1 cellular context compared by ENCODE assay signal in the genomic region with DNA sequence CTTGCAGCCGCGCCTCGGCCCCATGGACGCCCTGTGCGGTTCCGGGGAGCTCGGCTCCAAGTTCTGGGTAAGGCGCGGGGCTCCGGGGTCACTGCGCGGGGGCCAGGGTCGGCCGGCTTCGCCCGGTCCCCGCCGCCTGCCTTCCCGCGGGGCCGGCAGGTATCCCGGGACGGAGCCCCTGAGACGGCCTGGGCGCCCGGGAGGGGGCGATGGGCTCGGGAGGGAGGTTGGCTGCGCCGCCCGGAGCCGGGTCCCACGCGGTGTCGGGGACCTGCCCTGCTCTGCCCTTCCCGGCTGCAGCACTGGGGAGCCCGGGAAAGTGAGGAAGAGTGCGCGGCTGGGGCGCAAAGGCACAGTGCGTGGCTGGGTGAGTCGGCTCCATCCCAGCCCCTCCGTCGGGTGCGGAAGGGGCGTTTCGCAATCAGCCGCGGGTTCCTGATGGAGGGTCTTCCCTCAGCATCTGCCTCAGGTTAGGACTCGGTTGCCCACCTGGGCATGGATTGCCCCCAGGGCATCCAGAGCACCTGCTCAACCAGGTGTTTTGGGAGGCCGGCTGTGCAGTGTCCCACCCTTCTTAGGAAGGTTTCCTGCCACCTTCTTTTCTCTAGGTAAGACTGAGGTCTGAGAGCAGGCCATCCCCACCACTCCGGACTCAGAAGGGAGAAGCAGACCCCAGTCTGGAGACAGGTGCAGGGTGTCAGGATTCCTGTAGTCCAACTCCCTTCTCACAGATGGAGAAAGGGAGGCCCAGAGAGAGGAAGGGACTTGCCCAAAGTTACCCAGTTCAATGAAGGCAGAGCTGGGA.
TF ChIP-seq lines count a peak whose summit lies in the region.

No MANE protein-coding gene starts in this region.

TF ChIP-seq in HepG2, 621 proteins besides CTCF, POLR2A, EP300 and RAD21 (continued from another document and continues in another):
- TF ChIP-seq, protein P1, sequence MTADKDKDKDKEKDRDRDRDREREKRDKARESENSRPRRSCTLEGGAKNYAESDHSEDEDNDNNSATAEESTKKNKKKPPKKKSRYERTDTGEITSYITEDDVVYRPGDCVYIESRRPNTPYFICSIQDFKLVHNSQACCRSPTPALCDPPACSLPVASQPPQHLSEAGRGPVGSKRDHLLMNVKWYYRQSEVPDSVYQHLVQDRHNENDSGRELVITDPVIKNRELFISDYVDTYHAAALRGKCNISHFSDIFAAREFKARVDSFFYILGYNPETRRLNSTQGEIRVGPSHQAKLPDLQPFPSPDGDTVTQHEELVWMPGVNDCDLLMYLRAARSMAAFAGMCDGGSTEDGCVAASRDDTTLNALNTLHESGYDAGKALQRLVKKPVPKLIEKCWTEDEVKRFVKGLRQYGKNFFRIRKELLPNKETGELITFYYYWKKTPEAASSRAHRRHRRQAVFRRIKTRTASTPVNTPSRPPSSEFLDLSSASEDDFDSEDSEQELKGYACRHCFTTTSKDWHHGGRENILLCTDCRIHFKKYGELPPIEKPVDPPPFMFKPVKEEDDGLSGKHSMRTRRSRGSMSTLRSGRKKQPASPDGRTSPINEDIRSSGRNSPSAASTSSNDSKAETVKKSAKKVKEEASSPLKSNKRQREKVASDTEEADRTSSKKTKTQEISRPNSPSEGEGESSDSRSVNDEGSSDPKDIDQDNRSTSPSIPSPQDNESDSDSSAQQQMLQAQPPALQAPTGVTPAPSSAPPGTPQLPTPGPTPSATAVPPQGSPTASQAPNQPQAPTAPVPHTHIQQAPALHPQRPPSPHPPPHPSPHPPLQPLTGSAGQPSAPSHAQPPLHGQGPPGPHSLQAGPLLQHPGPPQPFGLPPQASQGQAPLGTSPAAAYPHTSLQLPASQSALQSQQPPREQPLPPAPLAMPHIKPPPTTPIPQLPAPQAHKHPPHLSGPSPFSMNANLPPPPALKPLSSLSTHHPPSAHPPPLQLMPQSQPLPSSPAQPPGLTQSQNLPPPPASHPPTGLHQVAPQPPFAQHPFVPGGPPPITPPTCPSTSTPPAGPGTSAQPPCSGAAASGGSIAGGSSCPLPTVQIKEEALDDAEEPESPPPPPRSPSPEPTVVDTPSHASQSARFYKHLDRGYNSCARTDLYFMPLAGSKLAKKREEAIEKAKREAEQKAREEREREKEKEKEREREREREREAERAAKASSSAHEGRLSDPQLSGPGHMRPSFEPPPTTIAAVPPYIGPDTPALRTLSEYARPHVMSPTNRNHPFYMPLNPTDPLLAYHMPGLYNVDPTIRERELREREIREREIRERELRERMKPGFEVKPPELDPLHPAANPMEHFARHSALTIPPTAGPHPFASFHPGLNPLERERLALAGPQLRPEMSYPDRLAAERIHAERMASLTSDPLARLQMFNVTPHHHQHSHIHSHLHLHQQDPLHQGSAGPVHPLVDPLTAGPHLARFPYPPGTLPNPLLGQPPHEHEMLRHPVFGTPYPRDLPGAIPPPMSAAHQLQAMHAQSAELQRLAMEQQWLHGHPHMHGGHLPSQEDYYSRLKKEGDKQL (CRISPR knock-in tag; IDR thresholded peaks at IDR 0.05; ENCODE audit: low read depth) = 0 out of 2 replicates have a peak, but pooled peaks have one; percentile 9
- TF ChIP-seq RBFOX2 (IDR thresholded peaks at IDR 0.05; ENCODE audit: low read depth, low read length) (peak; percentile 89), ZFP36L1 (CRISPR knock-in tag; IDR thresholded peaks at IDR 0.05) (0 out of 2 replicates have a peak, but pooled peaks have one; percentile 51), SNRNP70 (IDR thresholded peaks at IDR 0.05; ENCODE audit: low read depth, low read length) (no peak), POLR2G (IDR thresholded peaks at IDR 0.05; ENCODE audit: low read depth, low read length) (0 out of 2 replicates have a peak, but pooled peaks have one; percentile 3), ATF5 (CRISPR knock-in tag; IDR thresholded peaks at IDR 0.05; ENCODE audit: low read depth) (no peak), ZNF235 (CRISPR knock-in tag; IDR thresholded peaks at IDR 0.05; ENCODE audit: borderline replicate concordance) (no peak), ZNF607 (CRISPR knock-in tag; IDR thresholded peaks at IDR 0.05; ENCODE audit: borderline replicate concordance) (no peak), HNRNPL (IDR thresholded peaks at IDR 0.05; ENCODE audit: low read depth, low read length) (peak; percentile 36; the same call in 1 of the 2 replicates), PHF20 (CRISPR knock-in tag; IDR thresholded peaks at IDR 0.05) (no peak), KAT8 (CRISPR knock-in tag; IDR thresholded peaks at IDR 0.05) (no peak), ZNF34 (CRISPR knock-in tag; IDR thresholded peaks at IDR 0.05; ENCODE audit: borderline replicate concordance) (peak; percentile 90; the same call in 1 of the 2 replicates), HES4 (CRISPR knock-in tag; IDR thresholded peaks at IDR 0.05; ENCODE audit: borderline replicate concordance) (0 out of 2 replicates have a peak, but pooled peaks have one; percentile 9), MTA3 (CRISPR knock-in tag; IDR thresholded peaks at IDR 0.05) (no peak), TFAP4 (IDR thresholded peaks at IDR 0.05; ENCODE audit: borderline replicate concordance, low read depth) (peak; percentile 6; the same call in 1 of the 2 replicates), GABPB1 (CRISPR knock-in tag; IDR thresholded peaks at IDR 0.05) (peak; percentile 43; the same call in 1 of the 2 replicates), ZNF430 (CRISPR knock-in tag; IDR thresholded peaks at IDR 0.05) (peak; percentile 26; the same call in 1 of the 2 replicates), AKAP8 (CRISPR knock-in tag; IDR thresholded peaks at IDR 0.05) (peak; percentile 48; the same call in 1 of the 2 replicates), ZNF737 (CRISPR knock-in tag; IDR thresholded peaks at IDR 0.05; ENCODE audit: borderline replicate concordance) (no peak), POGK (CRISPR knock-in tag; conservative IDR thresholded peaks at IDR 0.05) (no peak), PCBP1 (IDR thresholded peaks at IDR 0.05; ENCODE audit: borderline replicate concordance, low read depth, low read length) (peak; percentile 88; the same call in 1 of the 2 replicates), ZNF326 (CRISPR knock-in tag; IDR thresholded peaks at IDR 0.05; ENCODE audit: borderline replicate concordance) (no peak)
- TF ChIP-seq, protein P2, sequence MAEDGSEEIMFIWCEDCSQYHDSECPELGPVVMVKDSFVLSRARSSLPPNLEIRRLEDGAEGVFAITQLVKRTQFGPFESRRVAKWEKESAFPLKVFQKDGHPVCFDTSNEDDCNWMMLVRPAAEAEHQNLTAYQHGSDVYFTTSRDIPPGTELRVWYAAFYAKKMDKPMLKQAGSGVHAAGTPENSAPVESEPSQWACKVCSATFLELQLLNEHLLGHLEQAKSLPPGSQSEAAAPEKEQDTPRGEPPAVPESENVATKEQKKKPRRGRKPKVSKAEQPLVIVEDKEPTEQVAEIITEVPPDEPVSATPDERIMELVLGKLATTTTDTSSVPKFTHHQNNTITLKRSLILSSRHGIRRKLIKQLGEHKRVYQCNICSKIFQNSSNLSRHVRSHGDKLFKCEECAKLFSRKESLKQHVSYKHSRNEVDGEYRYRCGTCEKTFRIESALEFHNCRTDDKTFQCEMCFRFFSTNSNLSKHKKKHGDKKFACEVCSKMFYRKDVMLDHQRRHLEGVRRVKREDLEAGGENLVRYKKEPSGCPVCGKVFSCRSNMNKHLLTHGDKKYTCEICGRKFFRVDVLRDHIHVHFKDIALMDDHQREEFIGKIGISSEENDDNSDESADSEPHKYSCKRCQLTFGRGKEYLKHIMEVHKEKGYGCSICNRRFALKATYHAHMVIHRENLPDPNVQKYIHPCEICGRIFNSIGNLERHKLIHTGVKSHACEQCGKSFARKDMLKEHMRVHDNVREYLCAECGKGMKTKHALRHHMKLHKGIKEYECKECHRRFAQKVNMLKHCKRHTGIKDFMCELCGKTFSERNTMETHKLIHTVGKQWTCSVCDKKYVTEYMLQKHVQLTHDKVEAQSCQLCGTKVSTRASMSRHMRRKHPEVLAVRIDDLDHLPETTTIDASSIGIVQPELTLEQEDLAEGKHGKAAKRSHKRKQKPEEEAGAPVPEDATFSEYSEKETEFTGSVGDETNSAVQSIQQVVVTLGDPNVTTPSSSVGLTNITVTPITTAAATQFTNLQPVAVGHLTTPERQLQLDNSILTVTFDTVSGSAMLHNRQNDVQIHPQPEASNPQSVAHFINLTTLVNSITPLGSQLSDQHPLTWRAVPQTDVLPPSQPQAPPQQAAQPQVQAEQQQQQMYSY (CRISPR knock-in tag; IDR thresholded peaks at IDR 0.05) = no peak
- TF ChIP-seq, protein P3, sequence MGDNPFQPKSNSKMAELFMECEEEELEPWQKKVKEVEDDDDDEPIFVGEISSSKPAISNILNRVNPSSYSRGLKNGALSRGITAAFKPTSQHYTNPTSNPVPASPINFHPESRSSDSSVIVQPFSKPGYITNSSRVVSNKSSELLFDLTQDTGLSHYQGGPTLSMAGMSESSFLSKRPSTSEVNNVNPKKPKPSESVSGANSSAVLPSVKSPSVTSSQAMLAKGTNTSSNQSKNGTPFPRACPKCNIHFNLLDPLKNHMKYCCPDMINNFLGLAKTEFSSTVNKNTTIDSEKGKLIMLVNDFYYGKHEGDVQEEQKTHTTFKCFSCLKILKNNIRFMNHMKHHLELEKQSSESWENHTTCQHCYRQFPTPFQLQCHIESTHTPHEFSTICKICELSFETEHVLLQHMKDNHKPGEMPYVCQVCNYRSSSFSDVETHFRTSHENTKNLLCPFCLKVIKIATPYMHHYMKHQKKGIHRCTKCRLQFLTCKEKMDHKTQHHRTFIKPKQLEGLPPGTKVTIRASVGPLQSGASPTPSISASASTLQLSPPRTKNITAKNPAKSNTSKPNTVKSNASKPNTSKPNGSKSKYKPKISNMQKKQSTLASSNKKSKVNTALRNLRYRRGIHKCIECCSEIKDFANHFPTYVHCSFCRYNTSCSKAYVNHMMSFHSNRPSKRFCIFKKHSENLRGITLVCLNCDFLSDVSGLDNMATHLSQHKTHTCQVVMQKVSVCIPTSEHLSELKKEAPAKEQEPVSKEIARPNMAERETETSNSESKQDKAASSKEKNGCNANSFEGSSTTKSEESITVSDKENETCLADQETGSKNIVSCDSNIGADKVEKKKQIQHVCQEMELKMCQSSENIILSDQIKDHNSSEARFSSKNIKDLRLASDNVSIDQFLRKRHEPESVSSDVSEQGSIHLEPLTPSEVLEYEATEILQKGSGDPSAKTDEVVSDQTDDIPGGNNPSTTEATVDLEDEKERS (CRISPR knock-in tag; IDR thresholded peaks at IDR 0.05) = no peak
- TF ChIP-seq, protein P4, sequence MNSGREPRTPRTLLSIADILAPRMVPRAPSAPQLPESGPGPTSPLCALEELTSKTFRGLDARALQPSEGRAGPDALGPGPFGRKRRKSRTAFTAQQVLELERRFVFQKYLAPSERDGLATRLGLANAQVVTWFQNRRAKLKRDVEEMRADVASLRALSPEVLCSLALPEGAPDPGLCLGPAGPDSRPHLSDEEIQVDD (CRISPR knock-in tag; IDR thresholded peaks at IDR 0.05; ENCODE audit: borderline replicate concordance) = no peak
- TF ChIP-seq, protein P5, sequence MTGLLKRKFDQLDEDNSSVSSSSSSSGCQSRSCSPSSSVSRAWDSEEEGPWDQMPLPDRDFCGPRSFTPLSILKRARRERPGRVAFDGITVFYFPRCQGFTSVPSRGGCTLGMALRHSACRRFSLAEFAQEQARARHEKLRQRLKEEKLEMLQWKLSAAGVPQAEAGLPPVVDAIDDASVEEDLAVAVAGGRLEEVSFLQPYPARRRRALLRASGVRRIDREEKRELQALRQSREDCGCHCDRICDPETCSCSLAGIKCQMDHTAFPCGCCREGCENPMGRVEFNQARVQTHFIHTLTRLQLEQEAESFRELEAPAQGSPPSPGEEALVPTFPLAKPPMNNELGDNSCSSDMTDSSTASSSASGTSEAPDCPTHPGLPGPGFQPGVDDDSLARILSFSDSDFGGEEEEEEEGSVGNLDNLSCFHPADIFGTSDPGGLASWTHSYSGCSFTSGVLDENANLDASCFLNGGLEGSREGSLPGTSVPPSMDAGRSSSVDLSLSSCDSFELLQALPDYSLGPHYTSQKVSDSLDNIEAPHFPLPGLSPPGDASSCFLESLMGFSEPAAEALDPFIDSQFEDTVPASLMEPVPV (CRISPR knock-in tag; IDR thresholded peaks at IDR 0.05) = peak; percentile 60; the same call in 1 of the 2 replicates
- TF ChIP-seq, protein P6, sequence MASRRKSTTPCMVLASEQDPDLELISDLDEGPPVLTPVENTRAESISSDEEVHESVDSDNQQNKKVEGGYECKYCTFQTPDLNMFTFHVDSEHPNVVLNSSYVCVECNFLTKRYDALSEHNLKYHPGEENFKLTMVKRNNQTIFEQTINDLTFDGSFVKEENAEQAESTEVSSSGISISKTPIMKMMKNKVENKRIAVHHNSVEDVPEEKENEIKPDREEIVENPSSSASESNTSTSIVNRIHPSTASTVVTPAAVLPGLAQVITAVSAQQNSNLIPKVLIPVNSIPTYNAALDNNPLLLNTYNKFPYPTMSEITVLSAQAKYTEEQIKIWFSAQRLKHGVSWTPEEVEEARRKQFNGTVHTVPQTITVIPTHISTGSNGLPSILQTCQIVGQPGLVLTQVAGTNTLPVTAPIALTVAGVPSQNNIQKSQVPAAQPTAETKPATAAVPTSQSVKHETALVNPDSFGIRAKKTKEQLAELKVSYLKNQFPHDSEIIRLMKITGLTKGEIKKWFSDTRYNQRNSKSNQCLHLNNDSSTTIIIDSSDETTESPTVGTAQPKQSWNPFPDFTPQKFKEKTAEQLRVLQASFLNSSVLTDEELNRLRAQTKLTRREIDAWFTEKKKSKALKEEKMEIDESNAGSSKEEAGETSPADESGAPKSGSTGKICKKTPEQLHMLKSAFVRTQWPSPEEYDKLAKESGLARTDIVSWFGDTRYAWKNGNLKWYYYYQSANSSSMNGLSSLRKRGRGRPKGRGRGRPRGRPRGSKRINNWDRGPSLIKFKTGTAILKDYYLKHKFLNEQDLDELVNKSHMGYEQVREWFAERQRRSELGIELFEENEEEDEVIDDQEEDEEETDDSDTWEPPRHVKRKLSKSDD (CRISPR knock-in tag; IDR thresholded peaks at IDR 0.05; ENCODE audit: low read depth) = peak; percentile 56
